Comparison of ENCODE assay signal across 8 cellular contexts in the genomic region with DNA sequence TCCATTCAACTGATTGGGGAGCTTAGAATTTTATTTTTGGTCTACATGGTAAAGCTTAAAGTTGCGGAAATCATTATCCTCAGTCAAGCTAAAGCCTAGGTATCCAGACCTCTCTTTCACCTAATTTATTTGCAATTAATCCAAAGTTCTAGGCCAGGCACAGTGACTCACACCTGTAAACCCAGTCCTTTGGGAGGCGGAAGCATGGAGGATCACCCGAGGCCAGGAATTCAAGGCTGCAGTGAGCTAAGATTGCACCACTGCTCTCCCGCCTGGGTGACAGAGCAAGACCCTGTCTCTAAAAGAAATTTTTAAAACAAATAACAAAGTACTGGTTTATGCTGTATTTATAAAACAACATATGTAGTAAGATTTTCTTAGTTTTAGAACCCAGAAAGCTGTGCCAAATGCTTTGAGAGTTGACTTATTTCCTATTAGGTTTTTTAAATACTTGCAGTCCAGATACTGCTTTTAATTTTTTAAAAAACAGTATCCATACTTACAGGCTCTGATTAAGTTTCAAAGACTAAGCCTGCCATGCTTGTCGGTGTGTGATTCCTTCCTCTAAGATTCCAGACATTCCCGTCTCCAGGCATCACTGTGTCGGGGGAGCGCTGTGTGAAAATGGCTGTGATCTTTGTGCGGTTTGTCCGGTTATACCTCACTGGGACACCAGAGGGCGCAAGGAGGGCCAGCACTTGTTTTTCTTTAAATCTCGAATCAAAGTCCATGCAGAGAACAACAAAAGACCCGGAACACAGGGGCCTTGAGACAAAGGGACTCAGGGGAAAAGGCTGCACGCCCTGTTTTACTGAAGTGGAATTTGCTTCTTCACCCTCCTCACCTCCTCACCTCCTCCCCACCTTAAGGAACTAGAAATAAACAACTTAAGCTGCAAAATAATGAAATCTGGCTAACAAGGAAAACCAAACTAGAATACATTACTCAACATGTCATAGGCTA. TPM values are rescaled to one million over a fixed set of nuclear protein-coding genes. Genes with fewer than 3 reads are reported as not detected.
DNase-seq lines count a peak whose midpoint lies in the region; ATAC-seq and TF ChIP-seq lines count a peak whose summit lies in the region.

No MANE protein-coding gene starts in this region.

- H3K27me3 Mint-ChIP-seq in CD14-positive monocyte (ENCODE audit: low read depth in 3 of 3): peaks cover 0 to 1% (median 0%) of the 10 kb centered on the region in 3 donors

- peak; percentile 95 for ATAC-seq in GM19351 (IDR thresholded peaks at IDR 0.05; ENCODE audit: unreplicated experiment)
- peak; percentile 83 for ATAC-seq in HG03520 (IDR thresholded peaks at IDR 0.05; ENCODE audit: unreplicated experiment)
- peak; percentile 92 for ATAC-seq in lung (ENCODE audit: insufficient read depth, low FRiP score)

- intact Hi-C loops in CD14-positive monocyte (cut with micrococcal nuclease): loop anchor here (1.0 to 5.0 kb wide), 3 partner anchors 24 to 63 kb away; a partner anchor contains a TSS

- H3K4me1 ChIP-seq in lung (ENCODE audit: control insufficient read depth in 2 of 2, insufficient read depth in 2 of 2, low read length in 2 of 2): no peaks in the 10 kb centered on the region

- H3K9me3 ChIP-seq in lung (ENCODE audit: control insufficient read depth in 2 of 2, insufficient read depth in 1 of 2, low read length in 1 of 2): no peaks in the 10 kb centered on the region

- peak overlapping the region; percentile 41 to 68 for H3K27ac ChIP-seq in lung (ENCODE audit: low read depth in 1 of 2, low read length in 1 of 2)

- TF ChIP-seq CTCF in CD14-positive monocyte (IDR thresholded peaks at IDR 0.05): peak; percentile 85
- TF ChIP-seq CTCF in lung (IDR thresholded peaks at IDR 0.05; ENCODE audit: control extremely low read depth, extremely low read depth): peak; percentile 86

- H3K36me3 Mint-ChIP-seq in CD14-positive monocyte: no peaks in the 10 kb centered on the region

- H3K4me3 ChIP-seq in lung: no peak overlapping the region

- peaks cover 14% of the 10 kb centered on the region for H3K4me1 Mint-ChIP-seq in CD14-positive monocyte

- no peaks in the 10 kb centered on the region for H3K27me3 ChIP-seq in lung (ENCODE audit: control insufficient read depth, insufficient read depth)

- H3K4me3 Mint-ChIP-seq in CD14-positive monocyte: peak overlapping the region; percentile 48 to 58

- no peaks in the 10 kb centered on the region for H3K36me3 ChIP-seq in lung (ENCODE audit: control insufficient read depth in 2 of 2, insufficient read depth in 2 of 2, low read length in 2 of 2)

- peaks cover 0 to 1% (median 0%) of the 10 kb centered on the region in 7 donors for H3K9me3 Mint-ChIP-seq in CD14-positive monocyte

- DNase-seq in CD14-positive monocyte (ENCODE audit: low spot score) (peak; percentile 71), NCI-H526 treated with DMSO at 0.1 percent for 48 hours (lab: John Stamatoyannopoulos, UW) (peak; percentile 67), ecto neural progenitor cell (ENCODE audit: low spot score) (peak; percentile 97), lung (ENCODE audit: low spot score) (peak; percentile 87)
- peak; percentile 83 to 90 for DNase-seq in activated CD4-positive, alpha-beta T cell treated with anti-CD3 and anti-CD28 coated beads, Interleukin-2, amount 50 U/mL, for 48 hours
- DNase-seq in stimulated activated CD4-positive, alpha-beta T cell treated with anti-CD3 and anti-CD28 coated beads, TNF-alpha, amount 100 ng/mL, for 4 hours (ENCODE audit: low read depth in 3 of 3): peak; percentile 53 to 66 (median 65)

- WGBS in lung, 2 donors: 24 to 26% methylated on average over 14 of the region's 14 CpGs

- peak overlapping the region; percentile 66 to 90 (median 86) for H3K27ac Mint-ChIP-seq in CD14-positive monocyte

RNA-seq across cellular contexts. Expression of a gene that starts 24.6 kb away (rescaled TPM):
- polyA plus RNA-seq in CD14-positive monocyte (10 to 100 TPM; 52.1 to 67.3 TPM), lung (10 to 100 TPM; 20.7 to 24.3 TPM)
- 100 to 1,000 TPM in 1 of 2 donors, 10 to 100 TPM in 1; 36.8 to 149 TPM for total RNA-seq in lung
